Comparison of ENCODE assay signal across 8 cellular contexts in the genomic region with DNA sequence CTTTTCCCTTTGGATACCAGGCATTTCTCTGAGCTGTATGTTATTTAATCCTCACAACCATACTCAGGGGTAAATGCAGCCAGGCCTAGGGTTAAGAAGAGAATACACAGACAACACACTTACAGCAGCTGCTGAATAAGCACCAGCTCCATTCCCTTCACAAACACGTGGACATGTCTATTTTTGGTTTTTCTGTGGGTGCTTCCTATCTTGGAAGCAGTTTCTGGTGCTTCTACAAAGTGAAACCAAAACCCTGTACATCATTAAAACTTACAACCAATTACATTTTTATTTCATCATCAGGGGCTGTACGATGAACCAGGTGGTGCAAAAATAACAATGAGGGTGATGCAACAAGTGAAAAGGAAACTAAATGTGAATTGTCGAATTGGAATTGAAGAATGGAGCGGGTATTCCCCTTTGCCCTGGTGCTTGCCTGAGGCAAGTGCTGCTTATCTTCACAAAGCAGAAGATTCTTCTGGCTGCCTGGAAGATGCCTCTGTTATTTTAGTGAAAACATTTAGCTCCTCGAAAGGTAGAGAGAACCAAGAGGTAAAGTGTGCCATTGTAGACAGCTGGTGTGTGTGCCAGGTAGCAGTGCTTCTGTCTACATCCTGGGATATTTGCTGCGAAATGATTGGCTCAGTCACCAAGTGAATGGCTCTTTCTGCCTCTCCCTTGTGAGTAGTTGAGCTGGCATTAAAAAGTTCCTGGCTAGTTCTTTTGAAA. TPM values are rescaled to one million over a fixed set of nuclear protein-coding genes. Genes with fewer than 3 reads are reported as not detected.
DNase-seq lines count a peak whose midpoint lies in the region; ATAC-seq and TF ChIP-seq lines count a peak whose summit lies in the region.

No MANE protein-coding gene starts in this region.

- no peaks in the 10 kb centered on the region for H3K36me3 ChIP-seq in CD4-positive, CD25-positive, alpha-beta regulatory T cell (ENCODE audit: control insufficient read depth, insufficient read depth, low read length)
- no peaks in the 10 kb centered on the region for H3K36me3 ChIP-seq in ovary

- peaks cover 17% of the 10 kb centered on the region for H3K4me1 ChIP-seq in CD4-positive, CD25-positive, alpha-beta regulatory T cell (ENCODE audit: control insufficient read depth, insufficient read depth, low read length, poor library complexity, severe bottlenecking)
- no peaks in the 10 kb centered on the region for H3K4me1 ChIP-seq in ovary (ENCODE audit: insufficient read depth)

- peak overlapping the region; percentile 82 to 91 (median 90) for H3K27ac Mint-ChIP-seq in CD4-positive, CD25-positive, alpha-beta regulatory T cell
- H3K27ac Mint-ChIP-seq in T-helper 17 cell = peak overlapping the region; percentile 92

- no peaks in the 10 kb centered on the region for H3K27me3 ChIP-seq in CD4-positive, CD25-positive, alpha-beta regulatory T cell (ENCODE audit: control insufficient read depth, insufficient read depth, low read length)
- H3K27me3 ChIP-seq in ovary = no peaks in the 10 kb centered on the region

- H3K9me3 Mint-ChIP-seq in CD4-positive, CD25-positive, alpha-beta regulatory T cell = peaks cover 0 to 2% (median 0%) of the 10 kb centered on the region in 7 donors

- H3K36me3 Mint-ChIP-seq in CD4-positive, CD25-positive, alpha-beta regulatory T cell = no peaks in the 10 kb centered on the region
- no peaks in the 10 kb centered on the region for H3K36me3 Mint-ChIP-seq in T-helper 17 cell (ENCODE audit: low read depth)

- H3K27ac ChIP-seq in CD4-positive, CD25-positive, alpha-beta regulatory T cell (ENCODE audit: insufficient read depth, low read length, poor library complexity, severe bottlenecking) = peak overlapping the region; percentile 53
- H3K27ac ChIP-seq in ovary = peak overlapping the region in 1 of 2 donors; percentile 45

- peak; percentile 13 to 81 (median 58) for DNase-seq in CD4-positive, CD25-positive, alpha-beta regulatory T cell
- DNase-seq in T-helper 17 cell (peak in 1 of 3 donors; percentile 11), epithelial cell of esophagus (ENCODE audit: low read depth) (peak; percentile 91), ovary (peak in 1 of 5 donors; percentile 11), OCI-M2 (lab: John Stamatoyannopoulos, UW; ENCODE audit: unreplicated experiment) (no peak), NCI-H1694 (lab: John Stamatoyannopoulos, UW) (no peak)

- peak overlapping the region; percentile 66 for H3K4me3 ChIP-seq in CD4-positive, CD25-positive, alpha-beta regulatory T cell (ENCODE audit: low read depth, low read length)
- peak overlapping the region; percentile 25 for H3K4me3 ChIP-seq in epithelial cell of esophagus (ENCODE audit: low read length)
- H3K4me3 ChIP-seq in ovary = peak overlapping the region; percentile 1

- H3K4me1 Mint-ChIP-seq in CD4-positive, CD25-positive, alpha-beta regulatory T cell = peaks cover 15 to 28% (median 26%) of the 10 kb centered on the region in 4 donors
- H3K4me1 Mint-ChIP-seq in T-helper 17 cell = peaks cover 29% of the 10 kb centered on the region

- no peak for TF ChIP-seq POLR2A in ovary (IDR thresholded peaks at IDR 0.05)

- peak; percentile 81 to 83 for ATAC-seq in CD4-positive, CD25-positive, alpha-beta regulatory T cell (ENCODE audit: low read depth in 2 of 2)
- peak; percentile 59 for ATAC-seq in GM19324 (IDR thresholded peaks at IDR 0.05; ENCODE audit: low FRiP score, unreplicated experiment)
- ATAC-seq in HG03432 (IDR thresholded peaks at IDR 0.05; ENCODE audit: unreplicated experiment) = peak; percentile 85
- ATAC-seq in T-helper 17 cell = peak; percentile 99

- TF ChIP-seq EP300 in ovary (IDR thresholded peaks at IDR 0.05) = no peak

- H3K27me3 Mint-ChIP-seq in CD4-positive, CD25-positive, alpha-beta regulatory T cell = no peaks in the 10 kb centered on the region
- no peaks in the 10 kb centered on the region for H3K27me3 Mint-ChIP-seq in T-helper 17 cell

- TF ChIP-seq CTCF in epithelial cell of esophagus (IDR thresholded peaks at IDR 0.05; ENCODE audit: insufficient read depth, low read depth, low read length, missing control alignments) (no peak), ovary (IDR thresholded peaks at IDR 0.05) (no peak)

- no peaks in the 10 kb centered on the region for H3K9me3 ChIP-seq in CD4-positive, CD25-positive, alpha-beta regulatory T cell (ENCODE audit: control insufficient read depth in 2 of 2, low read length in 2 of 2)
- no peaks in the 10 kb centered on the region for H3K9me3 ChIP-seq in T-helper 17 cell (ENCODE audit: control insufficient read depth, low read length, poor library complexity, severe bottlenecking)
- no peaks in the 10 kb centered on the region for H3K9me3 ChIP-seq in ovary

- peak overlapping the region; percentile 12 to 82 (median 58) for H3K4me3 Mint-ChIP-seq in CD4-positive, CD25-positive, alpha-beta regulatory T cell
- peak overlapping the region; percentile 80 for H3K4me3 Mint-ChIP-seq in T-helper 17 cell

- 15 to 29% (median 21%) methylated on average over 6 of the region's 6 CpGs for WGBS in ovary, 3 donors

- intact Hi-C loops in ovary (cut with DNase I) = no loop called here

RNA-seq across cellular contexts. Expression of a gene that starts 18.6 kb away (rescaled TPM):
- total RNA-seq in CD4-positive, CD25-positive, alpha-beta regulatory T cell = not detected
- polyA plus RNA-seq in CD4-positive, CD25-positive, alpha-beta regulatory T cell = not detected
- total RNA-seq in T-helper 17 cell (not detected), ovary (not detected)
- polyA plus RNA-seq in ovary = not detected

RNA-seq across cellular contexts. Expression of a gene that starts 45.3 kb away (rescaled TPM):
- total RNA-seq in CD4-positive, CD25-positive, alpha-beta regulatory T cell = not detected
- polyA plus RNA-seq in CD4-positive, CD25-positive, alpha-beta regulatory T cell = not detected
- total RNA-seq in T-helper 17 cell (not detected), ovary (not detected)
- polyA plus RNA-seq in ovary = not detected

Comparison
In these comparisons a context has a peak if more than half of its experiments do, and no peak if none do; other contexts are left out.
1. DNase-seq: peak in CD4-positive, CD25-positive, alpha-beta regulatory T cell (3 of 3) and epithelial cell of esophagus (single experiment); none in OCI-M2 (single experiment) and NCI-H1694 (single experiment).
2. H3K4me3 ChIP-seq: peak in every context shown above with its lines; median percentile 66 in CD4-positive, CD25-positive, alpha-beta regulatory T cell; 25 in epithelial cell of esophagus; 1 in ovary.
3. Peak in every context shown above with its lines, with median percentiles within 50 percentile points of each other: ATAC-seq.